In the genomic region with DNA sequence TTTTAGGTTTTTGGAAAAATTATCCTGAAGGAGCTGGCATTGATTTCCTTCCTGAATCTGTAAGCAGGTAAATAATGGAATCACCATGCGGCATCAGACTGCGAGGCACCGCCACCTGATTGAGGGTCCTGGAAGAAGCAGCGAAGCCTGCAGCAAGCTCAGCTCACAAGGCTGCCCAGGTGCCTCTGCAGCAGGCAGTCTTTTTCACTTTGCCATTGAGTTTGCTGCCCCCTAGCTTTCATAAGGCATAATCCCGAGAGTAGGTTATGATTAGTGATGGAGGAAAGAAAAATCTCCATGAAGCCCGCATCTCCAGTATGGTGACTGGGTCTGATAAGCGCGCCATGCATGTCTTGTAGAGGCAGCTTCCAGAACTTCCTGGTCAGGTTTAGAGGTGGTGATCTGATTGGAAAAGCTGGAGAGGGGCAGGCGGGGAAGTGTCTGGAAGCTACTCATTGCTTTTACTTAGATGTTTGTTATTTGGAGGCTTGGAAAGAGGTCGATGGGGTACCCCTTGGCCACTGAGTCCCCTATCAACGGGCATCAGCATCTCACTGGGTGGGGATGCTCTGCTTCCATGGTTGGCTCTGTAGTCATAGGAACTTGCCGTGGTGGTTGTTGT, we compare ENCODE assay signal across 2 cellular contexts.
TF ChIP-seq lines count a peak whose summit lies in the region.

No MANE protein-coding gene starts in this region.

TF ChIP-seq in A549, 52 proteins besides CTCF, POLR2A, EP300 and RAD21 (continued from another document):
- TF ChIP-seq SMC3 (IDR thresholded peaks at IDR 0.05), result peak; percentile 57; the same call in 2 of the 3 replicates

TF ChIP-seq in K562, 482 proteins besides CTCF, POLR2A, EP300 and RAD21 (continued from another document):
- TF ChIP-seq RCOR1 (IDR thresholded peaks at IDR 0.05; ENCODE audit: borderline replicate concordance in 1 of 2, low read depth in 2 of 2, low read length in 2 of 2) (peak in 1 of 2 experiments; percentile 66; a peak in 1 of 4 replicates), FOXA1 (IDR thresholded peaks at IDR 0.05; ENCODE audit: borderline replicate concordance) (no peak), DEAF1 (CRISPR knock-in tag; IDR thresholded peaks at IDR 0.05) (peak; percentile 83), CTBP1 (IDR thresholded peaks at IDR 0.05; ENCODE audit: borderline replicate concordance) (peak; percentile 65), ARID2 (IDR thresholded peaks at IDR 0.05) (peak; percentile 46; the same call in 1 of the 2 replicates), ZEB2 (IDR thresholded peaks at IDR 0.05) (0 out of 2 replicates have a peak, but pooled peaks have one; percentile 20), RBM17 (IDR thresholded peaks at IDR 0.05; ENCODE audit: borderline replicate concordance, low read depth, low read length) (no peak), DNMT1 (IDR thresholded peaks at IDR 0.05) (no peak), YY1 (IDR thresholded peaks at IDR 0.05; ENCODE audit: borderline replicate concordance in 1 of 3, control insufficient read depth in 1 of 3, extremely low read depth in 1 of 3, insufficient read depth in 3 of 3, insufficient read length in 1 of 3, insufficient replicate concordance in 2 of 3, low read depth in 1 of 3, low read length in 2 of 3) (peak in 1 of 3 experiments; percentile 14), TAF15 (IDR thresholded peaks at IDR 0.05; ENCODE audit: low read depth, low read length) (no peak), FOSL1 (tag; conservative IDR thresholded peaks at IDR 0.05) (0 out of 2 replicates have a peak, but pooled peaks have one; percentile 17), EHMT2 (IDR thresholded peaks at IDR 0.05) (peak; percentile 22; the same call in 1 of the 2 replicates), JUND (IDR thresholded peaks at IDR 0.05; ENCODE audit: borderline replicate concordance, low read depth, low read length) (peak; percentile 24; the same call in 1 of the 2 replicates), JUND (tag; IDR thresholded peaks at IDR 0.05; ENCODE audit: borderline replicate concordance, low read depth, low read length) (no peak), ZNF12 (CRISPR knock-in tag; IDR thresholded peaks at IDR 0.05) (0 out of 2 replicates have a peak, but pooled peaks have one; percentile 38), XRCC5 (IDR thresholded peaks at IDR 0.05; ENCODE audit: low read depth, low read length) (0 out of 2 replicates have a peak, but pooled peaks have one; percentile 31), ZBTB1 (CRISPR knock-in tag; IDR thresholded peaks at IDR 0.05; ENCODE audit: borderline replicate concordance, low read depth) (0 out of 2 replicates have a peak, but pooled peaks have one; percentile 21), SMC3 (conservative IDR thresholded peaks at IDR 0.05; ENCODE audit: insufficient read depth, low read depth, low read length) (peak; percentile 69)
- TF ChIP-seq, protein P1, sequence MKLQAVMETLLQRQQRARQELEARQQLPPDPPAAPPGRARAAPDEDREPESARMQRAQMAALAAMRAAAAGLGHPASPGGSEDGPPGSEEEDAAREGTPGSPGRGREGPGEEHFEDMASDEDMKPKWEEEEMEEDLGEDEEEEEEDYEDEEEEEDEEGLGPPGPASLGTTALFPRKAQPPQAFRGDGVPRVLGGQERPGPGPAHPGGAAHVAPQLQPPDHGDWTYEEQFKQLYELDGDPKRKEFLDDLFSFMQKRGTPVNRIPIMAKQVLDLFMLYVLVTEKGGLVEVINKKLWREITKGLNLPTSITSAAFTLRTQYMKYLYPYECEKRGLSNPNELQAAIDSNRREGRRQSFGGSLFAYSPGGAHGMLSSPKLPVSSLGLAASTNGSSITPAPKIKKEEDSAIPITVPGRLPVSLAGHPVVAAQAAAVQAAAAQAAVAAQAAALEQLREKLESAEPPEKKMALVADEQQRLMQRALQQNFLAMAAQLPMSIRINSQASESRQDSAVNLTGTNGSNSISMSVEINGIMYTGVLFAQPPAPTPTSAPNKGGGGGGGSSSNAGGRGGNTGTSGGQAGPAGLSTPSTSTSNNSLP (IDR thresholded peaks at IDR 0.05; ENCODE audit: borderline replicate concordance, low read depth, low read length), result 0 out of 2 replicates have a peak, but pooled peaks have one; percentile 17
